ENCODE assay signal across 9 cellular contexts in the genomic region with DNA sequence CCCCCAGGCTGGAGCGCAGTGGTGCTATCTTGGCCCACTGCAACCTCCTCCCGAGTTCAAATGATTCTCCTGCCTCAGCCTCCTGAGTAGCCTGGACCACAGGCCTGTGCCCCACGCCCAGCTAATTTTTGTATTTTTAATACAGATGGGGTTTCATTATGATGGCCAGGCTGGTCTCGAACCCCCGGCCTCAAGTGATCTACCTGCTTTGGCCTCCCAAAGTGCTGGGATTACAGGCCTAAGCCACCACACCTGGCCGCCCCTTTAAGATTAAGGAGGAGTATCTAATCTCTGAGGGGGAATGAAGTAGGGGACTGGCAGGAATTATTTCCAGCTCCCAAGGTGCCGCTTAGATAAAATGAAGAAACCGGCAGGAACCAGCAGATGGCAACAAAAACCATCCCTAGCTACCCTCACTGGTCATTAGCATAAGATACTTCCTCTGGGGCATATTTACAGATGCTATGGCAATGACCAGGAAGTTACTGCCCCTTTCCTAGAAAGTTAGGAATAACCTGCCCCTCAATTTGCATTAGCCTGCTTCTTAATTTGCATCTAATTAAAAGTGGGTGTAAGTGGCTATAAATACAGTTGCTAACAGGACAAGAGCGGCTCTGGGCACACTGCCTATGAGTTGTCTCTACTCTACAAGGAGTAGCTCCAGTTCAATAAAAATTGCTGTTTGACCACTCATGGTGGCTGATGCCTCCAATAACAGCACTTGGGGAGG. TPM values are rescaled to one million over a fixed set of nuclear protein-coding genes. Genes with fewer than 3 reads are reported as not detected.
DNase-seq lines count a peak whose midpoint lies in the region; ATAC-seq, FAIRE-seq and TF ChIP-seq lines count a peak whose summit lies in the region.
"Had no signal": no experiment of that assay in that cellular context is flagged by ENCODE, and none has a peak within 500 bp of the region (broad histone marks: within the 10 kb centered on the region; RNA-seq: fewer than 3 reads in every experiment).

No MANE protein-coding gene starts in this region.

- H3K27ac ChIP-seq in A549: no peak overlapping the region
- H3K27ac ChIP-seq in colonic mucosa: no peak overlapping the region
- H3K27ac ChIP-seq in spleen: peak overlapping the region in 2 of 8 donors; percentile 8 to 75
- H3K27ac ChIP-seq: heart right ventricle had no signal

- no peak for TF ChIP-seq POLR2A in A549 (IDR thresholded peaks at IDR 0.05; ENCODE audit: low read length)
- no peak for TF ChIP-seq POLR2A in spleen (IDR thresholded peaks at IDR 0.05)

- TF ChIP-seq RAD21 in A549 (conservative IDR thresholded peaks at IDR 0.05 in 1 of 2, IDR thresholded peaks at IDR 0.05 in 1 of 2): peak; percentile 23 to 48; a peak in 2 of 5 replicates

- no peak for FAIRE-seq in A549 (lab: Jason Lieb, UNC)

- DNase-seq in A549 (ENCODE audit: low read depth in 1 of 2, low spot score in 1 of 2) (peak; percentile 45 to 51), NCI-H69 (lab: John Stamatoyannopoulos, UW) (peak; percentile 56), colonic mucosa (peak; percentile 33), pons (ENCODE audit: low spot score) (peak; percentile 36), spleen (no peak), amniotic stem cell (lab: John Stamatoyannopoulos, UW) (no peak)
- DNase-seq: heart right ventricle had no signal

- no peak overlapping the region for H3K4me2 ChIP-seq in A549

- POLR2A ChIA-PET in A549 (lab: Yijun Ruan, JAX): no interaction called here

- H3K27me3 ChIP-seq in colonic mucosa (no peaks in the 10 kb centered on the region), spleen (replicated peaks in 1 of 7) (no peaks in the 10 kb centered on the region)
- H3K27me3 ChIP-seq: heart right ventricle had no signal

- H3K36me3 ChIP-seq in colonic mucosa: no peaks in the 10 kb centered on the region
- no peaks in the 10 kb centered on the region for H3K36me3 ChIP-seq in spleen
- H3K36me3 ChIP-seq: heart right ventricle had no signal

- WGBS in A549 (ENCODE audit: missing lambda C conversion rate): 62% methylated on average over 9 of the region's 9 CpGs
- WGBS in spleen, 5 donors: 69 to 84% (median 78%) methylated on average over 9 of the region's 9 CpGs

- peak; percentile 91 to 95 for ATAC-seq in A549
- ATAC-seq in HG02885 (IDR thresholded peaks at IDR 0.05; ENCODE audit: poor library complexity, unreplicated experiment): peak; percentile 50

- CTCF ChIA-PET in A549 (lab: Yijun Ruan, JAX): interaction anchor here (0.6 to 2.6 kb wide), 11 partner anchors 9 to 1562 kb away, joined by 3 to 31 read pairs (median 4); no protein-coding TSS in a partner anchor

- TF ChIP-seq EP300 in A549 (IDR thresholded peaks at IDR 0.05): no peak

- intact Hi-C loops in colonic mucosa (cut with DNase I) (no loop called here), spleen (cut with DNase I; ENCODE audit: low total_unique reads) (no loop called here)

- no peak overlapping the region for H3K4me3 ChIP-seq in A549
- H3K4me3 ChIP-seq in GM12875 (ENCODE audit: low read depth, low read length): peak overlapping the region; percentile 5
- H3K4me3 ChIP-seq in colonic mucosa: no peak overlapping the region
- H3K4me3 ChIP-seq in spleen: no peak overlapping the region
- H3K4me3 ChIP-seq: heart right ventricle had no signal

- TF ChIP-seq CTCF in A549 (IDR thresholded peaks at IDR 0.05) (peak; percentile 36), GM12875 (IDR thresholded peaks at IDR 0.05; ENCODE audit: borderline replicate concordance, insufficient read depth, low read depth, low read length) (peak; percentile 37; the same call in 1 of the 2 replicates), colonic mucosa (IDR thresholded peaks at IDR 0.05) (no peak), spleen (IDR thresholded peaks at IDR 0.05 in 8 of 11, conservative IDR thresholded peaks at IDR 0.05 in 3 of 11) (peak in 1 of 11 experiments; percentile 11)

- H3K4me1 ChIP-seq in A549 (no peaks in the 10 kb centered on the region), colonic mucosa (no peaks in the 10 kb centered on the region), spleen (peaks cover 0 to 6% (median 0%) of the 10 kb centered on the region in 6 donors)
- H3K4me1 ChIP-seq: heart right ventricle had no signal

- H3K9me3 ChIP-seq in A549: no peaks in the 10 kb centered on the region
- H3K9me3 ChIP-seq in colonic mucosa: no peaks in the 10 kb centered on the region
- H3K9me3 ChIP-seq in spleen: no peaks in the 10 kb centered on the region
- H3K9me3 ChIP-seq: heart right ventricle had no signal

- H3K9ac ChIP-seq in colonic mucosa (ENCODE audit: low read depth in 2 of 2, low read length in 2 of 2): no peak overlapping the region

TF ChIP-seq in A549, 52 proteins besides CTCF, POLR2A, EP300 and RAD21:
- TF ChIP-seq, protein P1, sequence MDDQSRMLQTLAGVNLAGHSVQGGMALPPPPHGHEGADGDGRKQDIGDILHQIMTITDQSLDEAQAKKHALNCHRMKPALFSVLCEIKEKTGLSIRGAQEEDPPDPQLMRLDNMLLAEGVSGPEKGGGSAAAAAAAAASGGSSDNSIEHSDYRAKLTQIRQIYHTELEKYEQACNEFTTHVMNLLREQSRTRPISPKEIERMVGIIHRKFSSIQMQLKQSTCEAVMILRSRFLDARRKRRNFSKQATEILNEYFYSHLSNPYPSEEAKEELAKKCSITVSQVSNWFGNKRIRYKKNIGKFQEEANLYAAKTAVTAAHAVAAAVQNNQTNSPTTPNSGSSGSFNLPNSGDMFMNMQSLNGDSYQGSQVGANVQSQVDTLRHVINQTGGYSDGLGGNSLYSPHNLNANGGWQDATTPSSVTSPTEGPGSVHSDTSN (IDR thresholded peaks at IDR 0.05): no peak
- TF ChIP-seq, protein P2, sequence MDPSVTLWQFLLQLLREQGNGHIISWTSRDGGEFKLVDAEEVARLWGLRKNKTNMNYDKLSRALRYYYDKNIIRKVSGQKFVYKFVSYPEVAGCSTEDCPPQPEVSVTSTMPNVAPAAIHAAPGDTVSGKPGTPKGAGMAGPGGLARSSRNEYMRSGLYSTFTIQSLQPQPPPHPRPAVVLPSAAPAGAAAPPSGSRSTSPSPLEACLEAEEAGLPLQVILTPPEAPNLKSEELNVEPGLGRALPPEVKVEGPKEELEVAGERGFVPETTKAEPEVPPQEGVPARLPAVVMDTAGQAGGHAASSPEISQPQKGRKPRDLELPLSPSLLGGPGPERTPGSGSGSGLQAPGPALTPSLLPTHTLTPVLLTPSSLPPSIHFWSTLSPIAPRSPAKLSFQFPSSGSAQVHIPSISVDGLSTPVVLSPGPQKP (IDR thresholded peaks at IDR 0.05; ENCODE audit: low read depth, low read length): no peak
- TF ChIP-seq MAFK (IDR thresholded peaks at IDR 0.05; ENCODE audit: partially characterized antibody): no peak

RNA-seq across cellular contexts. Expression of a gene that starts 7.1 kb away (rescaled TPM):
- polyA plus RNA-seq in A549 (2011; rRNA removed): 23.3 and 30.2 TPM in 2 replicates
- 13.6 and 16.2 TPM in 2 replicates for polyA plus RNA-seq in A549 (2012; cell fraction: cytosol; rRNA removed)
- 16.8 and 17.6 TPM in 2 replicates for polyA plus RNA-seq in A549 (2012; cell fraction: nucleus; rRNA removed)
- 11.7 to 13.2 TPM (median 12.0 TPM) in 3 replicates for polyA plus RNA-seq in A549 (2017; fragmentation: RNase III; extraction: RNeasy Plus Mini Kit Qiagen cat#74134 plus additional on column Dnase treatment)
- polyA minus RNA-seq in A549 (2011; rRNA and poly(A)+ RNA removed): 52.7 and 57.1 TPM in 2 replicates
- 10 to 100 TPM; 18.3 to 19.0 TPM for total RNA-seq in colonic mucosa
- total RNA-seq in spleen: 10 to 100 TPM; 24.8 to 35.2 (median 28.0) TPM
- polyA plus RNA-seq in spleen: 10 to 100 TPM in 1 of 3 donors, 1 to 10 TPM in 2; 7.2 to 14.6 (median 7.6) TPM

RNA-seq across cellular contexts. Expression of a gene that starts 30.0 kb away (rescaled TPM):
- polyA plus RNA-seq in A549 (2011; rRNA removed) (514 and 762 TPM in 2 replicates), A549 (2017; fragmentation: RNase III; extraction: RNeasy Plus Mini Kit Qiagen cat#74134 plus additional on column Dnase treatment) (766 to 800 TPM (median 793 TPM) in 3 replicates), spleen (100 to 1,000 TPM; 421 to 545 (median 474) TPM)
- 364 and 521 TPM in 2 replicates for polyA plus RNA-seq in A549 (2012; cell fraction: cytosol; rRNA removed)
- polyA plus RNA-seq in A549 (2012; cell fraction: nucleus; rRNA removed): 85.1 and 267 TPM in 2 replicates
- polyA minus RNA-seq in A549 (2011; rRNA and poly(A)+ RNA removed): 42.5 and 56.1 TPM in 2 replicates
- total RNA-seq in colonic mucosa (100 to 1,000 TPM; 451 to 502 TPM), spleen (100 to 1,000 TPM; 106 to 386 (median 149) TPM)

RNA-seq across cellular contexts. Expression of a gene that starts 30.0 kb away (rescaled TPM):
- 28.6 and 32.5 TPM in 2 replicates for polyA plus RNA-seq in A549 (2011; rRNA removed)
- 27.0 and 41.8 TPM in 2 replicates for polyA plus RNA-seq in A549 (2012; cell fraction: cytosol; rRNA removed)
- polyA plus RNA-seq in A549 (2012; cell fraction: nucleus; rRNA removed): 57.0 and 61.6 TPM in 2 replicates
- 30.1 to 34.1 TPM (median 33.4 TPM) in 3 replicates for polyA plus RNA-seq in A549 (2017; fragmentation: RNase III; extraction: RNeasy Plus Mini Kit Qiagen cat#74134 plus additional on column Dnase treatment)
- 46.0 and 47.6 TPM in 2 replicates for polyA minus RNA-seq in A549 (2011; rRNA and poly(A)+ RNA removed)
- 10 to 100 TPM; 49.3 to 55.8 TPM for total RNA-seq in colonic mucosa
- total RNA-seq in spleen: 10 to 100 TPM; 38.2 to 57.2 (median 47.6) TPM
- 10 to 100 TPM; 13.3 to 24.3 (median 16.5) TPM for polyA plus RNA-seq in spleen

Comparison
In these comparisons a context has a peak if more than half of its experiments do, and no peak if none do; other contexts are left out.
1. DNase-seq: peak in A549 (2 of 2), NCI-H69 (single experiment), colonic mucosa (single experiment) and pons (single experiment); none in spleen (single experiment) and amniotic stem cell (single experiment).